In the genomic region with DNA sequence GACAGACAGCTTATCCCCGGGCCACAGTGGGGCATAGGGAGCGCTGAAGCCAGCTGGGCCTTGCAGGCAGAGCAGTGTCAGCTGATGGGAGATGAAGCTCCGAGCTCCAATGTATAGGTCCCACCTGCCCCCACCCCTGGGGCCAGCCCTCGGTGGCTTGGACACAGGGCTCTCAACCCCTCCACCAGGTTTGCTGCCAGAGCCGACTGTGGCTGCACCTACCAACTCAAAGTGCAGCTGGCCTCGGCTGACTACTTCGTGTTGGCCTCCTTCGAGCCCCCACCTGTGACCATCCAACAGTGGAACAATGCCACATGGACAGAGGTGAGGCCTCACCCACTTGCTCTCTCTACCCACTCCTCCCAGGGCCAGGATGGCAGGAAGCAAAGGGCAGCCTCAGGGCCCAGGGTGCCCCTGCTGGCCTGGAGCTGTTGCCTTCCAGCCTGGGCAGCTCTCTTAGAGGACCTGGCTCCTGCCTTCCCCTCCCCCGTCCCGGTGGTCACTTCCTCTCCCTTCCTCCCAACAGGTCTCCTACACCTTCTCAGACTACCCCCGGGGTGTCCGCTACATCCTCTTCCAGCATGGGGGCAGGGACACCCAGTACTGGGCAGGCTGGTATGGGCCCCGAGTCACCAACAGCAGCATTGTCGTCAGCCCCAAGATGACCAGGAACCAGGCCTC, we compare ENCODE assay signal across 1 cellular context.
TF ChIP-seq lines count a peak whose summit lies in the region.

No MANE protein-coding gene starts in this region.

TF ChIP-seq in HepG2, 621 proteins besides CTCF, POLR2A, EP300 and RAD21:
- TF ChIP-seq HNRNPL (IDR thresholded peaks at IDR 0.05; ENCODE audit: low read depth, low read length), result 0 out of 2 replicates have a peak, but pooled peaks have one; percentile 75
- TF ChIP-seq, protein P1, sequence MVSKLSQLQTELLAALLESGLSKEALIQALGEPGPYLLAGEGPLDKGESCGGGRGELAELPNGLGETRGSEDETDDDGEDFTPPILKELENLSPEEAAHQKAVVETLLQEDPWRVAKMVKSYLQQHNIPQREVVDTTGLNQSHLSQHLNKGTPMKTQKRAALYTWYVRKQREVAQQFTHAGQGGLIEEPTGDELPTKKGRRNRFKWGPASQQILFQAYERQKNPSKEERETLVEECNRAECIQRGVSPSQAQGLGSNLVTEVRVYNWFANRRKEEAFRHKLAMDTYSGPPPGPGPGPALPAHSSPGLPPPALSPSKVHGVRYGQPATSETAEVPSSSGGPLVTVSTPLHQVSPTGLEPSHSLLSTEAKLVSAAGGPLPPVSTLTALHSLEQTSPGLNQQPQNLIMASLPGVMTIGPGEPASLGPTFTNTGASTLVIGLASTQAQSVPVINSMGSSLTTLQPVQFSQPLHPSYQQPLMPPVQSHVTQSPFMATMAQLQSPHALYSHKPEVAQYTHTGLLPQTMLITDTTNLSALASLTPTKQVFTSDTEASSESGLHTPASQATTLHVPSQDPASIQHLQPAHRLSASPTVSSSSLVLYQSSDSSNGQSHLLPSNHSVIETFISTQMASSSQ (IDR thresholded peaks at IDR 0.05; ENCODE audit: low read depth), result no peak
- TF ChIP-seq, protein P1 (CRISPR knock-in tag; IDR thresholded peaks at IDR 0.05; ENCODE audit: borderline replicate concordance), result no peak
